ENCODE assay signal across 13 cellular contexts in genomic region chr9:23754551-23754950, GRCh38.
"Had no signal": no experiment of that assay in that cellular context is flagged by ENCODE, and none has a peak within 500 bp of the region (broad histone marks: within the 10 kb centered on the region; RNA-seq: fewer than 3 reads in every experiment).

No MANE protein-coding gene starts in this region.

- H3K4me1 ChIP-seq: tibial artery had no signal

- H3K4me3 ChIP-seq: dorsolateral prefrontal cortex, tibial artery had no signal

- ATAC-seq: activated T-helper 17 cell treated with anti-CD3 and anti-CD28 coated beads, Interleukin-2, amount 50 U/mL, for 72 hours; esophagus mucosa; left ventricle myocardium superior; natural killer cell treated with Interleukin-12 subunit alpha and Interleukin-12 subunit beta and Interleukin-15 and Interleukin-18, amount 100 ng/mL, for 72 hours; stimulated activated memory B cell treated with anti-CD40 and anti-IgM and Interleukin-4, amounts not matched to agents 10 μg/mL and 1 μg/mL and 100 μg/mL, for 72 hours had no signal

- H3K36me3 ChIP-seq: tibial artery had no signal

- H3K9me3 ChIP-seq: tibial artery had no signal

- H3K27ac ChIP-seq: dorsolateral prefrontal cortex, tibial artery had no signal

- DNase-seq: activated B cell treated with CpG ODN at 0.5 μM for 24 hours; activated CD4-positive, alpha-beta T cell treated with anti-CD3 and anti-CD28 coated beads, Interleukin-2, amount 10 ng/mL, durations not matched to agents 7 days and 5 days; activated naive CD4-positive, alpha-beta T cell treated with anti-CD3 and anti-CD28 coated beads, Interleukin-2, amount 10 ng/mL, durations not matched to agents 7 days and 5 days; dorsolateral prefrontal cortex; hypothalamus; left ventricle myocardium superior; mesenchymal stem cell; stimulated activated CD4-positive, alpha-beta T cell treated with anti-CD3 and anti-CD28 coated beads, Interleukin-2, amount 100 ng/mL, for 48 hours; tibial artery had no signal

- H3K27me3 ChIP-seq: dorsolateral prefrontal cortex, tibial artery had no signal
